23 cellular contexts compared by ENCODE assay signal in the genomic region with DNA sequence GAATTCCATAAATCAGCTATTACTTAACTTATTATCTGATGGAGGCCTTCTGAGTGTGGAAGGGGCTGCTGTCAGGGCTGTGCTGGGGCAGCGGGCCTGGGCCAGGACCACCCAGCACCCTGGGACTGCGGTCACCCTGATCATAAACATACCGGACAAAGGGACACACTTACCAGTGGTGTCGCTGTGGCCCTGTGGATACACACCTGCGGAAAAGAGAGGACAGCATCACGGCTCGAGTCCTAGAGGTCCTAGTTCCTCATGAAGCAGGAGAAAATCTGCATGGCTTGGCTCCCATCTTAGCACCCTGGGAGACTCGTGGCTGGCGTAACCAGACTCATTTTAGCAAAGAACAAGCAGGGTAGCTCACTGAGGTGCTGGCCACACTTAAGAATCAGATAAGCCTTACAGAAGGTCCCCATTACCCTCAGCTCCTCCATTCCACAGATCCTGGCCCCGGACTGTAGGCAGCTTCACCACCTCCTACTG. TPM values are rescaled to one million over a fixed set of nuclear protein-coding genes. Genes with fewer than 3 reads are reported as not detected.
"Had no signal": no experiment of that assay in that cellular context is flagged by ENCODE, and none has a peak within 500 bp of the region (broad histone marks: within the 10 kb centered on the region; RNA-seq: fewer than 3 reads in every experiment).

No MANE protein-coding gene starts in this region.

- H3K27ac ChIP-seq: epithelial cell of prostate, prostate gland, right atrium auricular region had no signal

- ATAC-seq: activated naive CD4-positive, alpha-beta T cell treated with anti-CD3 and anti-CD28 coated beads, Interleukin-2, amount 50 U/mL, for 72 hours; activated T-cell treated with anti-CD3 and anti-CD28 coated beads, Interleukin-2, amount 50 U/mL, for 4 hours; effector memory CD8-positive, alpha-beta T cell; left lobe of liver had no signal

- H3K4me3 Mint-ChIP-seq: activated CD4-positive, alpha-beta T cell treated with anti-CD3 and anti-CD28 coated beads, Interleukin-2, amount 10 ng/mL, durations not matched to agents 24 days and 14 days; activated T-cell treated with anti-CD3 and anti-CD28 coated beads, Interleukin-2, amount 50 U/mL, for 4 hours; effector memory CD8-positive, alpha-beta T cell; nephron progenitor cell had no signal

- DNase-seq: activated CD4-positive, alpha-beta T cell treated with anti-CD3 and anti-CD28 coated beads, Interleukin-2, amount 10 ng/mL, durations not matched to agents 24 days and 14 days; activated CD4-positive, CD25-positive, alpha-beta regulatory T cell; activated CD8-positive, alpha-beta memory T cell treated with anti-CD3 and anti-CD28 coated beads, Interleukin-2, amount 50 U/mL, for 4 hours; activated T-cell treated with anti-CD3 and anti-CD28 coated beads, Interleukin-2, amount 50 U/mL, for 4 hours; effector memory CD8-positive, alpha-beta T cell; foreskin melanocyte; glutamatergic neuron; hippocampal formation; midbrain; nephron progenitor cell; occipital lobe; small intestine; stimulated activated CD4-positive, alpha-beta T cell treated with anti-CD3 and anti-CD28 coated beads, Interleukin-15, amount 100 ng/mL, for 24 hours; stimulated activated CD4-positive, alpha-beta T cell treated with anti-CD3 and anti-CD28 coated beads, Interleukin-2, amount 100 ng/mL, for 48 hours; T-helper 1 cell; T-helper 9 cell had no signal

- H3K4me3 ChIP-seq: prostate gland, right atrium auricular region had no signal

- H3K27me3 Mint-ChIP-seq: activated CD4-positive, alpha-beta T cell treated with anti-CD3 and anti-CD28 coated beads, Interleukin-2, amount 10 ng/mL, durations not matched to agents 24 days and 14 days; effector memory CD8-positive, alpha-beta T cell had no signal

- H3K4me1 Mint-ChIP-seq: activated CD4-positive, alpha-beta T cell treated with anti-CD3 and anti-CD28 coated beads, Interleukin-2, amount 10 ng/mL, durations not matched to agents 24 days and 14 days had no signal

- H3K36me3 ChIP-seq: prostate gland, right atrium auricular region had no signal

- H3K4me1 ChIP-seq: prostate gland, right atrium auricular region had no signal

- H3K27ac Mint-ChIP-seq: activated CD4-positive, alpha-beta T cell treated with anti-CD3 and anti-CD28 coated beads, Interleukin-2, amount 10 ng/mL, durations not matched to agents 24 days and 14 days; activated naive CD4-positive, alpha-beta T cell treated with anti-CD3 and anti-CD28 coated beads, Interleukin-2, amount 50 U/mL, for 72 hours; nephron progenitor cell had no signal

- H3K27me3 ChIP-seq: right atrium auricular region had no signal

- H3K9me3 ChIP-seq: prostate gland, right atrium auricular region had no signal

- FAIRE-seq: bronchial epithelial cell, islet of Langerhans, small intestine had no signal

- H3K9me3 Mint-ChIP-seq: activated CD4-positive, alpha-beta T cell treated with anti-CD3 and anti-CD28 coated beads, Interleukin-2, amount 10 ng/mL, durations not matched to agents 24 days and 14 days; activated naive CD4-positive, alpha-beta T cell treated with anti-CD3 and anti-CD28 coated beads, Interleukin-2, amount 50 U/mL, for 72 hours; activated T-cell treated with anti-CD3 and anti-CD28 coated beads, Interleukin-2, amount 50 U/mL, for 4 hours; effector memory CD8-positive, alpha-beta T cell; nephron progenitor cell had no signal

RNA-seq across cellular contexts. Expression of gene IL15RA, which starts 17.7 kb away (rescaled TPM):
- total RNA-seq: occipital lobe had no signal
